Comparison of ENCODE assay signal across 13 cellular contexts in genomic region chr13:77544765-77545316, GRCh38.
DNase-seq lines count a peak whose midpoint lies in the region; ATAC-seq and TF ChIP-seq lines count a peak whose summit lies in the region.
"Had no signal": no experiment of that assay in that cellular context is flagged by ENCODE, and none has a peak within 500 bp of the region (broad histone marks: within the 10 kb centered on the region; RNA-seq: fewer than 3 reads in every experiment).

No MANE protein-coding gene starts in this region.

- no peak overlapping the region for H3K27ac ChIP-seq in SU-DHL-6 (ENCODE audit: low read depth, low read length)

- H2AFZ ChIP-seq in SU-DHL-6 (ENCODE audit: low read depth, low read length, severe bottlenecking), result peak overlapping the region; percentile 11

- H3K9me2 ChIP-seq in SU-DHL-6 (replicated peaks; ENCODE audit: insufficient read depth, low read length), result no peaks in the 10 kb centered on the region

- no peak overlapping the region for H3K4me3 ChIP-seq in SU-DHL-6 (ENCODE audit: insufficient read depth, low read length, poor library complexity, severe bottlenecking)

- no peaks in the 10 kb centered on the region for H3K79me2 ChIP-seq in SU-DHL-6 (ENCODE audit: insufficient read depth, low read length)

- no peaks in the 10 kb centered on the region for H3K9me3 ChIP-seq in SU-DHL-6 (ENCODE audit: insufficient read depth, low read length)

- no peak overlapping the region for H3K9ac ChIP-seq in SU-DHL-6 (ENCODE audit: low read length)

- DNase-seq in GM13976 (ENCODE audit: low spot score) (peak; percentile 25), epidermal melanocyte (ENCODE audit: insufficient read length, low spot score) (no peak)
- DNase-seq in activated CD4-positive, CD25-positive, alpha-beta regulatory T cell treated with anti-CD3 and anti-CD28 coated beads, Interleukin-2, amount 50 U/mL, for 72 hours, result no peak
- no peak for DNase-seq in stimulated activated CD8-positive, alpha-beta memory T cell treated with anti-CD3 and anti-CD28 coated beads, Interleukin-4, amount 100 ng/mL, for 48 hours
- DNase-seq: activated CD4-positive, alpha-beta memory T cell treated with anti-CD3 and anti-CD28 coated beads, Interleukin-2, amount 10 ng/mL, durations not matched to agents 7 days and 5 days; activated naive CD4-positive, alpha-beta T cell treated with anti-CD3 and anti-CD28 coated beads, Interleukin-2, amount 10 ng/mL, durations not matched to agents 7 days and 5 days; NCI-H2081 treated with DMSO at 0.1 percent for 48 hours; OCI-M1; stimulated activated CD4-positive, alpha-beta T cell treated with anti-CD3 and anti-CD28 coated beads, Interleukin-2, amount 100 ng/mL, for 48 hours had no signal

- H4K20me1 ChIP-seq in SU-DHL-6 (ENCODE audit: low read depth, low read length), result no peaks in the 10 kb centered on the region

- ATAC-seq in GM19468 (IDR thresholded peaks at IDR 0.05; ENCODE audit: extremely low read depth, unreplicated experiment) (peak; percentile 40), HG03108 (IDR thresholded peaks at IDR 0.05; ENCODE audit: unreplicated experiment) (peak; percentile 48), HG02642 (IDR thresholded peaks at IDR 0.05; ENCODE audit: poor library complexity, unreplicated experiment) (no peak)

- H3K4me2 ChIP-seq in SU-DHL-6 (ENCODE audit: low read depth, low read length, poor library complexity, severe bottlenecking), result no peak overlapping the region

- in situ Hi-C loops in GM13976 (cut with MboI; ENCODE audit: low sequenced_read_pairs, unreplicated experiment), result no loop called here

- no peaks in the 10 kb centered on the region for H3K36me3 ChIP-seq in SU-DHL-6 (ENCODE audit: low read length)

- TF ChIP-seq CTCF in GM13976 (IDR thresholded peaks at IDR 0.05; ENCODE audit: borderline replicate concordance, control extremely low read depth, extremely low read depth, insufficient read depth, missing control alignments), result no peak
- TF ChIP-seq CTCF in SU-DHL-6 (IDR thresholded peaks at IDR 0.05; ENCODE audit: insufficient read depth, low read length, poor library complexity, severe bottlenecking), result no peak

- no peaks in the 10 kb centered on the region for H3K27me3 ChIP-seq in SU-DHL-6 (ENCODE audit: low read length)

- no peaks in the 10 kb centered on the region for H3F3A ChIP-seq in SU-DHL-6 (ENCODE audit: insufficient read depth)
